Comparison of ENCODE assay signal across 16 cellular contexts in the genomic region with DNA sequence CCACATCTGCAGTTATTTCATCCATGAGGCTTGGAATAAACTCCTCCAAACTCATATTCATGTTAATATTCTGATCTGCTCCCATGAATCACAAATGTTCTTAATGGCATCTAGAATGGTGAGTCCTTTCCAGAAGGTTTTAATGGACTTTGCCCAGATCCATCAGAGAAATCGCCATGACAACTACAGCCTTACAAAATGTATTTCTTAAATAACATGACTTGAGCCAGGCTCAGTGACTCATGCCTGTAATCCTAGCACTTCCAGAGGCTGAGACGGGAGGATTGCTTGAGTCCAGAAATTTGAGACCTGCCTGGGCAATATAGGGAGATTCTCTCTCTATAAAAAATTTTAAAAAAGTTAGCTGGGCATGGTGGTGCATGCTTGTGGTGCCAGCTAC.
DNase-seq lines count a peak whose midpoint lies in the region; ATAC-seq and TF ChIP-seq lines count a peak whose summit lies in the region.
"Had no signal": no experiment of that assay in that cellular context is flagged by ENCODE, and none has a peak within 500 bp of the region (broad histone marks: within the 10 kb centered on the region; RNA-seq: fewer than 3 reads in every experiment).

No MANE protein-coding gene starts in this region.

- no peak overlapping the region for H3K4me2 ChIP-seq in mesenchymal stem cell (ENCODE audit: low read length, poor library complexity, severe bottlenecking)
- H3K4me2 ChIP-seq: BLaER1 had no signal

- TF ChIP-seq CTCF in cardiac fibroblast (IDR thresholded peaks at IDR 0.05; ENCODE audit: low read depth, low read length) = no peak

- ATAC-seq in GM18873 (IDR thresholded peaks at IDR 0.05; ENCODE audit: low FRiP score, unreplicated experiment) (no peak), GM19324 (IDR thresholded peaks at IDR 0.05; ENCODE audit: low FRiP score, unreplicated experiment) (no peak)
- ATAC-seq: lower lobe of right lung, psoas muscle had no signal

- no peak overlapping the region for H4K8ac ChIP-seq in mesenchymal stem cell (ENCODE audit: low read length)

- DNase-seq in ELR (ENCODE audit: low read depth) (peak; percentile 44), NCI-H226 (peak; percentile 31), cardiac fibroblast (ENCODE audit: low read depth in 2 of 2) (peak; percentile 65 to 72), mesenchymal stem cell (peak; percentile 42), C1 segment of cervical spinal cord (lab: John Stamatoyannopoulos, UW) (no peak)
- DNase-seq: activated CD4-positive, CD25-positive, alpha-beta regulatory T cell treated with anti-CD3 and anti-CD28 coated beads, Interleukin-2, amount 50 U/mL, for 72 hours; activated naive CD4-positive, alpha-beta T cell; effector memory CD4-positive, alpha-beta T cell; lower lobe of right lung; MM.1S; NCI-H2029; psoas muscle; T-helper 2 cell had no signal

- no peak overlapping the region for H3K14ac ChIP-seq in mesenchymal stem cell (ENCODE audit: low read length in 2 of 2)

- no peaks in the 10 kb centered on the region for H3K27me3 ChIP-seq in mesenchymal stem cell (ENCODE audit: control insufficient read depth in 1 of 2, insufficient read depth in 1 of 2, low read length in 2 of 2)
- H3K27me3 ChIP-seq: BLaER1 had no signal

- no peaks in the 10 kb centered on the region for H3K4me1 ChIP-seq in mesenchymal stem cell (ENCODE audit: control insufficient read depth, insufficient read depth, low read depth, low read length)
- H3K4me1 ChIP-seq: BLaER1, lower lobe of right lung, psoas muscle had no signal

- peaks cover 0 to 24% of the 10 kb centered on the region in 2 experiments for H3K36me3 ChIP-seq in mesenchymal stem cell (ENCODE audit: control insufficient read depth in 1 of 2, insufficient read depth in 2 of 2, low read depth in 1 of 2, low read length in 2 of 2)

- no peak overlapping the region for H2AK5ac ChIP-seq in mesenchymal stem cell (ENCODE audit: low read length, severe bottlenecking)

- no peaks in the 10 kb centered on the region for H3K9me3 ChIP-seq in mesenchymal stem cell (ENCODE audit: control insufficient read depth, low read length)
- H3K9me3 ChIP-seq: lower lobe of right lung, psoas muscle had no signal

- H3K4ac ChIP-seq in mesenchymal stem cell (ENCODE audit: low read depth in 1 of 2, low read length in 2 of 2) = no peak overlapping the region

- H3K4me3 ChIP-seq in cardiac fibroblast (replicated peaks in 1 of 2; ENCODE audit: low read depth in 2 of 2, low read length in 2 of 2) = no peak overlapping the region
- no peak overlapping the region for H3K4me3 ChIP-seq in mesenchymal stem cell (ENCODE audit: insufficient read depth in 1 of 2, low read depth in 1 of 2, low read length in 2 of 2)
- H3K4me3 ChIP-seq: BLaER1, lower lobe of right lung, psoas muscle had no signal

- WGBS in mesenchymal stem cell = 100% methylated on average over 2 of the region's 2 CpGs

- no peak overlapping the region for H2BK5ac ChIP-seq in mesenchymal stem cell (ENCODE audit: low read depth, low read length, poor library complexity, severe bottlenecking)

- H2BK15ac ChIP-seq in mesenchymal stem cell (ENCODE audit: low read depth, poor library complexity, severe bottlenecking) = no peak overlapping the region

- H3K18ac ChIP-seq in mesenchymal stem cell (ENCODE audit: low read depth in 1 of 2, low read length in 2 of 2) = no peak overlapping the region

- H3K9ac ChIP-seq in mesenchymal stem cell (ENCODE audit: low read length) = no peak overlapping the region
- H3K9ac ChIP-seq: BLaER1 had no signal

- no peak overlapping the region for H2AFZ ChIP-seq in mesenchymal stem cell (ENCODE audit: low read depth, low read length)

- H3K27ac ChIP-seq in mesenchymal stem cell (ENCODE audit: low read length, poor library complexity, severe bottlenecking) = no peak overlapping the region
- H3K27ac ChIP-seq: BLaER1, lower lobe of right lung, psoas muscle had no signal

- no peak overlapping the region for H4K91ac ChIP-seq in mesenchymal stem cell (ENCODE audit: low read length)

- peaks cover 19% of the 10 kb centered on the region for H3K79me1 ChIP-seq in mesenchymal stem cell (replicated peaks; ENCODE audit: low read length, poor library complexity, severe bottlenecking)

- H2BK120ac ChIP-seq in mesenchymal stem cell (ENCODE audit: low read depth, low read length) = no peak overlapping the region

- H3K23ac ChIP-seq in mesenchymal stem cell (ENCODE audit: low read length in 2 of 2) = no peak overlapping the region

- no peak overlapping the region for H2BK12ac ChIP-seq in mesenchymal stem cell (ENCODE audit: low read length in 2 of 2)

Comparison
In these comparisons a context has a peak if more than half of its experiments do, and no peak if none do; other contexts are left out.
1. DNase-seq: peak in ELR (single experiment), NCI-H226 (single experiment), cardiac fibroblast (2 of 2) and mesenchymal stem cell (single experiment); none in C1 segment of cervical spinal cord (0 of 14).